Comparison of ENCODE assay signal across 9 cellular contexts in genomic region chr10:110803239-110803593, GRCh38.
A peak's percentile ranks its signal among the peaks of the same experiment; 100 is the strongest.
DNase-seq lines count a peak whose midpoint lies in the region; ATAC-seq and TF ChIP-seq lines count a peak whose summit lies in the region.
"Had no signal": no experiment of that assay in that cellular context is flagged by ENCODE, and none has a peak within 500 bp of the region (broad histone marks: within the 10 kb centered on the region; RNA-seq: fewer than 3 reads in every experiment).

No MANE protein-coding gene starts in this region.

- H4K12ac ChIP-seq in trophoblast cell (ENCODE audit: low read depth, low read length) = no peak overlapping the region

- no peak overlapping the region for H2AK5ac ChIP-seq in trophoblast cell (ENCODE audit: low read length)

- H3K79me1 ChIP-seq in trophoblast cell (ENCODE audit: low read length) = peaks cover 2% of the 10 kb centered on the region

- H4K91ac ChIP-seq in trophoblast cell (ENCODE audit: low read depth, low read length) = no peak overlapping the region

- H2BK120ac ChIP-seq in trophoblast cell (ENCODE audit: insufficient read depth, low read length, poor library complexity) = no peak overlapping the region

- no peak overlapping the region for H3K18ac ChIP-seq in trophoblast cell (ENCODE audit: low read length)

- no peak overlapping the region for H3K4me2 ChIP-seq in trophoblast cell (ENCODE audit: low read length)

- H3K79me2 ChIP-seq in trophoblast cell (ENCODE audit: control insufficient read depth, insufficient read depth, low read length, poor library complexity) = no peaks in the 10 kb centered on the region

- H3K23ac ChIP-seq in trophoblast cell (ENCODE audit: low read length) = no peak overlapping the region

- H3K4me3 ChIP-seq in sigmoid colon = no peak overlapping the region
- no peak overlapping the region for H3K4me3 ChIP-seq in trophoblast cell (ENCODE audit: low read depth, low read length)

- ATAC-seq in GM18867 (IDR thresholded peaks at IDR 0.05; ENCODE audit: unreplicated experiment) = peak; percentile 77
- ATAC-seq in HG02642 (IDR thresholded peaks at IDR 0.05; ENCODE audit: poor library complexity, unreplicated experiment) = peak; percentile 63
- no peak for ATAC-seq in T-cell (replicated peaks in 1 of 4)

- H3K27me3 Mint-ChIP-seq in T-cell = no peaks in the 10 kb centered on the region

- no peaks in the 10 kb centered on the region for H3K36me3 Mint-ChIP-seq in T-cell

- no peak overlapping the region for H2BK12ac ChIP-seq in trophoblast cell (ENCODE audit: low read length)

- CTCF ChIA-PET in T-cell (lab: Charles Lee) = interaction anchor here (0.6 to 3.2 kb wide), 19 partner anchors 16 to 493 kb away, joined by 3 to 23 read pairs (median 4); partner anchors contain the start of gene PDCD4 (in 1 of the 2)

- H3K4me1 ChIP-seq in sigmoid colon = peaks cover 0 to 39% (median 38%) of the 10 kb centered on the region in 4 donors
- peaks cover 2 to 7% of the 10 kb centered on the region in 2 experiments for H3K4me1 ChIP-seq in trophoblast cell (ENCODE audit: control insufficient read depth in 1 of 2, insufficient read depth in 2 of 2, low read length in 2 of 2)

- H2BK5ac ChIP-seq in trophoblast cell (ENCODE audit: low read depth, low read length, poor library complexity) = no peak overlapping the region

- 52 to 62% methylated on average over 5 of the region's 5 CpGs for WGBS in sigmoid colon, 2 donors
- WGBS in trophoblast cell (ENCODE audit: extremely low coverage, insufficient coverage, insufficient read length) = no CpG with 5 or more reads among the region's 5 CpGs

- no peak overlapping the region for H3K9ac ChIP-seq in trophoblast cell (ENCODE audit: low read length)

- POLR2A ChIA-PET in T-cell (lab: Charles Lee) = interaction anchor here (0.5 to 1.3 kb wide), 12 partner anchors 10 to 196 kb away, joined by 3 to 5 read pairs (median 3); partner anchors contain the start of gene PDCD4 (in 1 of the 2)

- H3K27ac Mint-ChIP-seq in T-cell = peak overlapping the region; percentile 1 to 95

- intact Hi-C loops in sigmoid colon (cut with DNase I) = loop anchor here (5.0 kb wide), 1 partner anchor 69 kb away; the partner anchor contains the start of gene PDCD4

- TF ChIP-seq EP300 in sigmoid colon (IDR thresholded peaks at IDR 0.05) = no peak

- H3K27ac ChIP-seq in sigmoid colon (peak overlapping the region; percentile 65 to 80 (median 70)), trophoblast cell (ENCODE audit: low read depth, low read length) (no peak overlapping the region)

- H3K14ac ChIP-seq in trophoblast cell (ENCODE audit: low read length) = no peak overlapping the region

- H3K9me3 Mint-ChIP-seq in T-cell = no peaks in the 10 kb centered on the region
- H3K9me3 Mint-ChIP-seq: nephron progenitor cell had no signal

- DNase-seq in T-cell (no peak), sigmoid colon (no peak), LoVo (ENCODE audit: low spot score) (no peak), trophoblast cell (no peak), NCI-H128 (lab: John Stamatoyannopoulos, UW; ENCODE audit: unreplicated experiment) (no peak)
- DNase-seq in stimulated activated CD4-positive, alpha-beta T cell treated with anti-CD3 and anti-CD28 coated beads, Interleukin-12 subunit alpha, Interleukin-12 subunit beta, amount 100 ng/mL, for 4 hours = no peak

- no peaks in the 10 kb centered on the region for H3K27me3 ChIP-seq in sigmoid colon
- no peaks in the 10 kb centered on the region for H3K27me3 ChIP-seq in trophoblast cell (ENCODE audit: insufficient read depth, low read length)

- no peak overlapping the region for H2AFZ ChIP-seq in trophoblast cell (ENCODE audit: insufficient read depth, low read length, poor library complexity)

- peak overlapping the region in 1 of 3 donors; percentile 59 for H3K4me3 Mint-ChIP-seq in T-cell
- H3K4me3 Mint-ChIP-seq: nephron progenitor cell had no signal

- no peak for TF ChIP-seq POLR2A in sigmoid colon (IDR thresholded peaks at IDR 0.05)

- H4K8ac ChIP-seq in trophoblast cell (ENCODE audit: low read depth, low read length) = no peak overlapping the region

- H3K4ac ChIP-seq in trophoblast cell (ENCODE audit: low read depth, low read length) = no peak overlapping the region

- no peak for TF ChIP-seq CTCF in sigmoid colon (IDR thresholded peaks at IDR 0.05)

- H3K36me3 ChIP-seq in sigmoid colon (peaks cover 0 to 14% (median 0%) of the 10 kb centered on the region in 4 donors), trophoblast cell (ENCODE audit: control insufficient read depth in 1 of 2, insufficient read depth in 2 of 2, low read length in 2 of 2) (no peaks in the 10 kb centered on the region)

- peaks cover 41 to 51% (median 42%) of the 10 kb centered on the region in 3 donors for H3K4me1 Mint-ChIP-seq in T-cell

- no peaks in the 10 kb centered on the region for H3K9me3 ChIP-seq in sigmoid colon
- H3K9me3 ChIP-seq in trophoblast cell (ENCODE audit: insufficient read depth, low read depth, low read length) = no peaks in the 10 kb centered on the region

Comparison
In these comparisons a context has a peak if more than half of its experiments do, and no peak if none do; other contexts are left out.
1. ATAC-seq: peak in GM18867 (single experiment) and HG02642 (single experiment); none in T-cell (0 of 4).